In the genomic region with DNA sequence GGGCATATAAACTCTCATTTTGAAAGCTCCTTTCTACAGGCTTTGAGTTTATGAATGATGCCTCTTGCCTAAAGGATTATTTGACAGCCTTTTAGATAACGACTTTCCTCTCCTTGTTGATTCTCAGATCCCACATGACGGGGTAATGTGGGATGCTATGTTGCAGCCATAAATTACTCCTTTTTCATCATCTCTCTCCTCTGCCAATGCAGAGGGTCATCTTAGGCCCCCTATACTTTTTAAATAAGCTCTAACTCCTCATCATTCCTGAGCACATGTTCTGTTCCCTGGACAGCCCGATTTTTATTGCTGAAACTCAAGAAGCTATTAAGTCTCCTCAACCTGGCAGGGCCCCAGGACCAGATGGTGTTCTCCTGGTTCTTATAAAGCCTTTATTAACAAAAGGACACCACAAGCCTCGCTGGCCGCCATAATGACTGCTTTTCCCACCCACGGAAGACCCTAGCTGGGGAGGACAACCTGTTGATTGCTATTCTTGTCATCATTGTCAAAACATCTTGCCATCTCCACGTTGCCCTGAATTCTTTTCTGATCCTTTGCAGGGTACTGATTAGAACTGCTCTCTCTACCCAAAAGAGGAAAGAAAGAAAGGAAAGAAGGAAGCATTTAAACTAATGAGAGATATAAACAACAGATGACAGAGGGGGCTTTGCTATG, we compare ENCODE assay signal across 14 cellular contexts.
DNase-seq lines count a peak whose midpoint lies in the region; ATAC-seq and TF ChIP-seq lines count a peak whose summit lies in the region.
"Had no signal": no experiment of that assay in that cellular context is flagged by ENCODE, and none has a peak within 500 bp of the region (broad histone marks: within the 10 kb centered on the region; RNA-seq: fewer than 3 reads in every experiment).

No MANE protein-coding gene starts in this region.

- H3K27ac ChIP-seq in psoas muscle = peak overlapping the region; percentile 46
- H3K27ac ChIP-seq: RWPE1 had no signal

- H3K4me1 Mint-ChIP-seq in activated naive CD4-positive, alpha-beta T cell treated with anti-CD3 and anti-CD28 coated beads, Interleukin-2, amount 10 ng/mL, durations not matched to agents 7 days and 5 days = no peaks in the 10 kb centered on the region

- DNase-seq in G401 (ENCODE audit: low spot score) (peak; percentile 78), NCI-H446 treated with DMSO at 0.1 percent for 48 hours (lab: John Stamatoyannopoulos, UW) (peak; percentile 6), cerebellar cortex (ENCODE audit: low spot score) (peak; percentile 76), psoas muscle (peak in 1 of 2 donors; percentile 65), nucleus accumbens (lab: John Stamatoyannopoulos, UW) (no peak)
- DNase-seq in activated naive CD4-positive, alpha-beta T cell treated with anti-CD3 and anti-CD28 coated beads, Interleukin-2, amount 10 ng/mL, durations not matched to agents 7 days and 5 days = no peak
- DNase-seq: AML-193; CD4-positive, CD25-positive, alpha-beta regulatory T cell; DND-41; GF-D8; KG1; NCI-H1092 had no signal

- in situ Hi-C loops in G401 (cut with HindIII; ENCODE audit: low sequenced_read_pairs) = no loop called here

- H3K27me3 Mint-ChIP-seq in activated naive CD4-positive, alpha-beta T cell treated with anti-CD3 and anti-CD28 coated beads, Interleukin-2, amount 10 ng/mL, durations not matched to agents 7 days and 5 days = peaks cover 6% of the 10 kb centered on the region
- H3K27me3 Mint-ChIP-seq: CD4-positive, CD25-positive, alpha-beta regulatory T cell had no signal

- H3K27ac Mint-ChIP-seq in activated naive CD4-positive, alpha-beta T cell treated with anti-CD3 and anti-CD28 coated beads, Interleukin-2, amount 10 ng/mL, durations not matched to agents 7 days and 5 days = no peak overlapping the region
- H3K27ac Mint-ChIP-seq: CD4-positive, CD25-positive, alpha-beta regulatory T cell had no signal

- H3K4me3 Mint-ChIP-seq in activated naive CD4-positive, alpha-beta T cell treated with anti-CD3 and anti-CD28 coated beads, Interleukin-2, amount 10 ng/mL, durations not matched to agents 7 days and 5 days = no peak overlapping the region
- H3K4me3 Mint-ChIP-seq: CD4-positive, CD25-positive, alpha-beta regulatory T cell had no signal

- no peaks in the 10 kb centered on the region for H3K9me3 ChIP-seq in psoas muscle

- no peaks in the 10 kb centered on the region for H3K36me3 Mint-ChIP-seq in activated naive CD4-positive, alpha-beta T cell treated with anti-CD3 and anti-CD28 coated beads, Interleukin-2, amount 10 ng/mL, durations not matched to agents 7 days and 5 days
- H3K36me3 Mint-ChIP-seq: CD4-positive, CD25-positive, alpha-beta regulatory T cell had no signal

- no peak for TF ChIP-seq CTCF in psoas muscle (IDR thresholded peaks at IDR 0.05)

- no peaks in the 10 kb centered on the region for H3K36me3 ChIP-seq in psoas muscle (ENCODE audit: insufficient read depth in 1 of 2, low read depth in 1 of 2)

- H3K4me3 ChIP-seq in psoas muscle = peak overlapping the region; percentile 42

- ATAC-seq in psoas muscle = peak in 3 of 4 donors; percentile 46 to 82 (median 46)
- ATAC-seq in GM18870 (IDR thresholded peaks at IDR 0.05; ENCODE audit: unreplicated experiment) = no peak

- H3K27me3 ChIP-seq in psoas muscle (ENCODE audit: insufficient read depth in 3 of 3, low read length in 2 of 3) = no peaks in the 10 kb centered on the region

- WGBS in psoas muscle, 3 donors = 15 to 30% (median 16%) methylated on average over 7 of the region's 7 CpGs

- H3K9me3 Mint-ChIP-seq in activated naive CD4-positive, alpha-beta T cell treated with anti-CD3 and anti-CD28 coated beads, Interleukin-2, amount 10 ng/mL, durations not matched to agents 7 days and 5 days = no peaks in the 10 kb centered on the region

- intact Hi-C loops in psoas muscle (cut with DNase I) = no loop called here

- CTCF ChIA-PET in activated naive CD4-positive, alpha-beta T cell treated with anti-CD3 and anti-CD28 coated beads, Interleukin-2, amount 10 ng/mL, durations not matched to agents 7 days and 5 days (lab: Charles Lee) = interaction anchor here (1.5 kb wide), 1 partner anchor 14 kb away, joined by 7 read pairs; no protein-coding TSS in a partner anchor

- peaks cover 13% of the 10 kb centered on the region for H3K4me1 ChIP-seq in psoas muscle

Comparison
In these comparisons a context has a peak if more than half of its experiments do, and no peak if none do; other contexts are left out.
1. DNase-seq: peak in G401 (single experiment), NCI-H446 treated with DMSO at 0.1 percent for 48 hours (single experiment) and cerebellar cortex (single experiment); none in nucleus accumbens (0 of 56) and activated naive CD4-positive, alpha-beta T cell treated with anti-CD3 and anti-CD28 coated beads, Interleukin-2, amount 10 ng/mL, durations not matched to agents 7 days and 5 days (single experiment).